9 cellular contexts compared by ENCODE assay signal in genomic region chr13:84917252-84917878, GRCh38.
DNase-seq lines count a peak whose midpoint lies in the region; ATAC-seq and TF ChIP-seq lines count a peak whose summit lies in the region.
"Had no signal": no experiment of that assay in that cellular context is flagged by ENCODE, and none has a peak within 500 bp of the region (broad histone marks: within the 10 kb centered on the region; RNA-seq: fewer than 3 reads in every experiment).

No MANE protein-coding gene starts in this region.

- H3K9ac ChIP-seq in colonic mucosa (ENCODE audit: low read depth in 2 of 2, low read length in 2 of 2) (no peak overlapping the region), smooth muscle cell (ENCODE audit: low read depth) (no peak overlapping the region)
- H3K9ac ChIP-seq: KMS-11 had no signal

- H3K27me3 ChIP-seq in colonic mucosa (no peaks in the 10 kb centered on the region), smooth muscle cell (ENCODE audit: low read depth) (no peaks in the 10 kb centered on the region)

- H3K4me2 ChIP-seq in smooth muscle cell: peak overlapping the region; percentile 74
- H3K4me2 ChIP-seq: KMS-11 had no signal

- no peaks in the 10 kb centered on the region for H3K9me3 ChIP-seq in colonic mucosa
- no peaks in the 10 kb centered on the region for H3K9me3 ChIP-seq in smooth muscle cell (replicated peaks; ENCODE audit: low read depth)

- intact Hi-C loops in colonic mucosa (cut with DNase I): no loop called here

- no peaks in the 10 kb centered on the region for H3K79me2 ChIP-seq in smooth muscle cell (ENCODE audit: low read depth)

- no peaks in the 10 kb centered on the region for H3F3A ChIP-seq in smooth muscle cell (ENCODE audit: low read depth)

- H3K4me1 ChIP-seq in colonic mucosa (no peaks in the 10 kb centered on the region), smooth muscle cell (ENCODE audit: low read depth) (no peaks in the 10 kb centered on the region)

- DNase-seq in NCI-H1436 (lab: John Stamatoyannopoulos, UW) (peak; percentile 34), NCI-H1436 treated with DMSO at 0.1 percent for 48 hours (lab: John Stamatoyannopoulos, UW) (no peak), NCI-H460 (ENCODE audit: extremely low read depth, low read depth) (peak; percentile 22), colonic mucosa (no peak), smooth muscle cell (lab: John Stamatoyannopoulos, UW; ENCODE audit: unreplicated experiment) (no peak), HuH-7 (ENCODE audit: low spot score) (no peak)
- DNase-seq in activated CD8-positive, alpha-beta memory T cell treated with anti-CD3 and anti-CD28 coated beads, Interleukin-2, amount 50 U/mL, for 4 hours: no peak

- no peak for ATAC-seq in GM21423 (IDR thresholded peaks at IDR 0.05; ENCODE audit: unreplicated experiment)

- peak overlapping the region; percentile 57 for H2AFZ ChIP-seq in smooth muscle cell (ENCODE audit: low read depth)

- H3K4me3 ChIP-seq in colonic mucosa (no peak overlapping the region), smooth muscle cell (peak overlapping the region; percentile 37)

- TF ChIP-seq CTCF in colonic mucosa (IDR thresholded peaks at IDR 0.05) (peak; percentile 30), smooth muscle cell (IDR thresholded peaks at IDR 0.05; ENCODE audit: borderline replicate concordance, insufficient read depth, poor library complexity, severe bottlenecking) (peak; percentile 57)

- H3K27ac ChIP-seq in colonic mucosa (no peak overlapping the region), smooth muscle cell (ENCODE audit: low read depth) (no peak overlapping the region)
- H3K27ac ChIP-seq: KMS-11 had no signal

- no peaks in the 10 kb centered on the region for H4K20me1 ChIP-seq in smooth muscle cell (ENCODE audit: low read depth)

- H3K36me3 ChIP-seq in colonic mucosa (no peaks in the 10 kb centered on the region), smooth muscle cell (ENCODE audit: low read depth) (no peaks in the 10 kb centered on the region)

- 57% methylated on average over 4 of the region's 4 CpGs for WGBS in smooth muscle cell (ENCODE audit: low lambda C conversion rate)

Comparison
In these comparisons a context has a peak if more than half of its experiments do, and no peak if none do; other contexts are left out.
1. DNase-seq: peak in NCI-H1436 (single experiment) and NCI-H460 (single experiment); none in NCI-H1436 treated with DMSO at 0.1 percent for 48 hours (single experiment), colonic mucosa (single experiment), smooth muscle cell (single experiment), activated CD8-positive, alpha-beta memory T cell treated with anti-CD3 and anti-CD28 coated beads, Interleukin-2, amount 50 U/mL, for 4 hours (single experiment) and HuH-7 (single experiment).